Comparison of ENCODE assay signal across 9 cellular contexts in the genomic region with DNA sequence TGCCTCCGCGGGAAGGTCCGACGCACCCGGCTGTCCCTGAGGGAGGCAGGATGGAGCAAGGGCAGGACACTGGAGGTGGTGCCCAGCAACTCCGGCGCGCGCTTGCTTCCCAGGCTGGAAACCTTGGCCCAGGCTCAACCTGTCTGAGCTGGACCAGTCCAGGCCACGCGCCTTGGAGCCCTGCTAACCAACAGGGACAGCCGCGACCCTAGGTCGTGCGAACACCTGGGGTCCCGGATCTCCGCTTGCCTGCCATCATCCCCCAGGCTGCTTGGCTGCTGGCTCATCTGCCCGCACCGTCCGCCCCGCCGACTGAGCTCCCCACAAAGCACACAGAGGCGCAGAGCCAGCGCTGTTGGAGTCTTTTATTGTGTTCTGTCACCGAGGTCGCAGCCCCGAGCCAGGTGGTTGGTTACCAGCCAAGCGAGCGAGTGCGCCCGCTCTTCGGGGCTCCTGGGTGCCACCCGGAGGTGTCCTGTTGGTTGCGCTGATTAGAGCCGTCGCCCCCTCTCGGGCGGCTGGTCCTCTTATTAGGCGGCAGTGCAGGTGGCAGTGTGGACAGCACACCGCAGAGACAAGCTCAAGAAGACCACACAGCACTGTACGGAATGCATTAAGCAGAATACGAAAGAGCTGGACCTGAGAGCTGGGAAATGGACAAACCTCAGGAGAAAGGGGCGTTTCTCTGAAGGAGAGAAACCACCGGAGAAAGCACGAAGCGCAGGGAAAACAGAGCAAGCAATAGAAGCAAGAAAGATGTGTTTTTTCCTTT. TPM values are rescaled to one million over a fixed set of nuclear protein-coding genes. Genes with fewer than 3 reads are reported as not detected.
DNase-seq lines count a peak whose midpoint lies in the region; ATAC-seq, FAIRE-seq and TF ChIP-seq lines count a peak whose summit lies in the region.
"Had no signal": no experiment of that assay in that cellular context is flagged by ENCODE, and none has a peak within 500 bp of the region (broad histone marks: within the 10 kb centered on the region; RNA-seq: fewer than 3 reads in every experiment).

No MANE protein-coding gene starts in this region.

- intact Hi-C loops in esophagus squamous epithelium (cut with DNase I) = loop anchor here (10.0 kb wide), 3 partner anchors 797 to 1227 kb away; no protein-coding TSS in a partner anchor

- ATAC-seq in GM21447 (IDR thresholded peaks at IDR 0.05; ENCODE audit: unreplicated experiment) (no peak), GM21390 (IDR thresholded peaks at IDR 0.05; ENCODE audit: unreplicated experiment) (no peak)

- FAIRE-seq in D721Med (lab: Jason Lieb, UNC) = no peak

- TF ChIP-seq CTCF in D721Med (IDR thresholded peaks at IDR 0.05; ENCODE audit: insufficient read depth, missing control alignments) = no peak
- no peak for TF ChIP-seq CTCF in esophagus squamous epithelium (IDR thresholded peaks at IDR 0.05)
- no peak for TF ChIP-seq CTCF in nephron progenitor cell (IDR thresholded peaks at IDR 0.05)

- 42 to 46% methylated on average over 8 to 9 of the region's 46 CpGs for WGBS in esophagus squamous epithelium, 2 donors

- no peak for TF ChIP-seq POLR2A in esophagus squamous epithelium (IDR thresholded peaks at IDR 0.05)

- peak overlapping the region; percentile 84 for H3K4me3 Mint-ChIP-seq in nephron progenitor cell

- H3K9me3 ChIP-seq in esophagus squamous epithelium = no peaks in the 10 kb centered on the region

- no peaks in the 10 kb centered on the region for H3K36me3 ChIP-seq in esophagus squamous epithelium

- peaks cover 4 to 61% (median 17%) of the 10 kb centered on the region in 3 donors for H3K4me1 ChIP-seq in esophagus squamous epithelium

- peak overlapping the region; percentile 28 to 93 (median 84) for H3K27ac ChIP-seq in esophagus squamous epithelium

- peak overlapping the region; percentile 6 to 58 (median 33) for H3K4me3 ChIP-seq in esophagus squamous epithelium

- H3K4me1 Mint-ChIP-seq in nephron progenitor cell = peaks cover 40% of the 10 kb centered on the region

- no peaks in the 10 kb centered on the region for H3K9me3 Mint-ChIP-seq in nephron progenitor cell

- peaks cover 0 to 62% (median 3%) of the 10 kb centered on the region in 4 donors for H3K27me3 ChIP-seq in esophagus squamous epithelium

- H3K27me3 Mint-ChIP-seq in nephron progenitor cell (ENCODE audit: low read depth, poor library complexity) = peaks cover 83% of the 10 kb centered on the region

- H3K36me3 Mint-ChIP-seq in nephron progenitor cell (ENCODE audit: low read depth) = no peaks in the 10 kb centered on the region

- peak; percentile 12 for DNase-seq in D721Med (ENCODE audit: insufficient read length, low spot score)
- DNase-seq in NCI-H146 treated with DMSO at 0.1 percent for 48 hours (lab: John Stamatoyannopoulos, UW; ENCODE audit: unreplicated experiment) = peak; percentile 68
- DNase-seq in esophagus squamous epithelium (lab: John Stamatoyannopoulos, UW) = no peak
- peak; percentile 52 for DNase-seq in nephron progenitor cell
- no peak for DNase-seq in activated CD4-positive, alpha-beta T cell treated with anti-CD3 and anti-CD28 coated beads for 4 hours
- no peak for DNase-seq in activated naive CD4-positive, alpha-beta T cell treated with Interleukin-2 at 50 U/mL for 16 hours

- no peak overlapping the region for H3K27ac Mint-ChIP-seq in nephron progenitor cell

RNA-seq across cellular contexts. Expression of gene COL12A1, which starts 3.8 kb away (rescaled TPM):
- total RNA-seq in esophagus squamous epithelium = 100 to 1,000 TPM in 1 of 4 donors, 10 to 100 TPM in 3; 15.6 to 131 (median 34.3) TPM
- total RNA-seq: activated CD8-positive, alpha-beta memory T cell treated with anti-CD3 and anti-CD28 coated beads for 36 hours had no signal

RNA-seq across cellular contexts. Expression of gene COX7A2, which starts 41.5 kb away (rescaled TPM):
- 100 to 1,000 TPM; 192 to 530 (median 330) TPM for total RNA-seq in esophagus squamous epithelium

Comparison
In these comparisons a context has a peak if more than half of its experiments do, and no peak if none do; other contexts are left out.
1. DNase-seq: peak in D721Med (single experiment), NCI-H146 treated with DMSO at 0.1 percent for 48 hours (single experiment) and nephron progenitor cell (single experiment); none in esophagus squamous epithelium (single experiment), activated CD4-positive, alpha-beta T cell treated with anti-CD3 and anti-CD28 coated beads for 4 hours (0 of 2) and activated naive CD4-positive, alpha-beta T cell treated with Interleukin-2 at 50 U/mL for 16 hours (single experiment).